Comparison of ENCODE assay signal across 9 cellular contexts in the genomic region with DNA sequence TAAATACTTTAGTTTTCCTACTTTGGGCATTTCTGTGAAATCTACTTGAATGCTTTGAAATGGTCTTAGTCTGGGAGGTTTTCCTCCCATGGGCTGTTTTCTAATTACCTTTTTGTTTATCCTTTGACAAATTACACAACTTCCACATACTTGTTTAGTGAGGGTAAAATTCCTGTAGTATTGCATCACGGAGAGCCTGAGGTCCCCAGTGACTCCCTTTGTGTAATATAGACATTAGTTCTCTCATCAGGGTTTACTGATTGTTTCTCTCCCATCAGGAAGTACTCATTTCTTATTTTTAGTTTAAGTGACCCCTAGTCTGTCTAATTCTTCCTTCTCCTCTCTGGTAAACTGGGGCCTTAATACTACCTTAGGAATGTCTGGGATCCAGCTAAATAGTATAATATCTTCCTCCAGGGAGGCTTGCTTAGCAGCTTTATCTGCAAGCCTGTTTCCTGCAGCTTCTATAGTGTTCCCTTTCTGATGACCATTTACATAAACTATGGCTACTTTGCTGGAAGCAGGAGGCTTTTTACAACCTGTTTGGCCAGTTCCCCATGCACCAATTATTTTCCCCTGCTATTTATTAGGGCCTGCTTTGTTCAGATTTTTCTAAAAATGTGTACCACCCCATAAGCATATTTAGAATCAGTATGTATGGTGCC.
A peak's percentile ranks its signal among the peaks of the same experiment; 100 is the strongest.
DNase-seq lines count a peak whose midpoint lies in the region; ATAC-seq and TF ChIP-seq lines count a peak whose summit lies in the region.
"Had no signal": no experiment of that assay in that cellular context is flagged by ENCODE, and none has a peak within 500 bp of the region (broad histone marks: within the 10 kb centered on the region; RNA-seq: fewer than 3 reads in every experiment).

No MANE protein-coding gene starts in this region.

- no peaks in the 10 kb centered on the region; the same call in 1 of the 2 replicates for H3K4me1 ChIP-seq in HUES48 (ENCODE audit: control insufficient read depth, insufficient read depth, low read length)

- no peaks in the 10 kb centered on the region for H3K9me3 Mint-ChIP-seq in natural killer cell

- no peak overlapping the region for H3K4me3 Mint-ChIP-seq in natural killer cell

- H3K27ac Mint-ChIP-seq in natural killer cell, result peak overlapping the region; percentile 2 to 7

- ATAC-seq in natural killer cell, result no peak

- H3K9ac ChIP-seq in HUES48 (ENCODE audit: low read depth, low read length), result no peak overlapping the region

- peak; percentile 48 for DNase-seq in AG09319 (ENCODE audit: extremely low read depth, low read depth)
- peak; percentile 60 for DNase-seq in dedifferentiated amniotic fluid mesenchymal stem cell (ENCODE audit: extremely low spot score)
- no peak for DNase-seq in natural killer cell
- DNase-seq in retina, result no peak
- DNase-seq in NCI-H446 treated with DMSO at 0.1 percent for 48 hours (lab: John Stamatoyannopoulos, UW), result no peak
- DNase-seq in hypothalamus (lab: John Stamatoyannopoulos, UW), result no peak
- no peak for DNase-seq in HuH-7.5 (ENCODE audit: low spot score)
- DNase-seq: stimulated activated CD4-positive, alpha-beta T cell treated with anti-CD3 and anti-CD28 coated beads, Interleukin-4, amount 100 ng/mL, for 4 hours had no signal

- peak overlapping the region; percentile 46 for H3K27ac ChIP-seq in HUES48 (ENCODE audit: low read depth, low read length)

- H3K4me3 ChIP-seq in HUES48 (ENCODE audit: low read depth, low read length), result no peak overlapping the region

- intact Hi-C loops in natural killer cell (cut with micrococcal nuclease), result no loop called here

- no peaks in the 10 kb centered on the region for H3K36me3 Mint-ChIP-seq in natural killer cell

- H3K36me3 ChIP-seq in HUES48 (ENCODE audit: control insufficient read depth, insufficient read depth, low read length), result no peaks in the 10 kb centered on the region

- no peaks in the 10 kb centered on the region for H3K9me3 ChIP-seq in HUES48 (ENCODE audit: control insufficient read depth, insufficient read depth, low read length)

- peaks cover 28 to 34% of the 10 kb centered on the region in 2 donors for H3K4me1 Mint-ChIP-seq in natural killer cell

- no peaks in the 10 kb centered on the region for H3K27me3 ChIP-seq in HUES48 (ENCODE audit: control insufficient read depth, insufficient read depth, low read length)

- H3K27me3 Mint-ChIP-seq in natural killer cell (ENCODE audit: low read depth in 2 of 2), result no peaks in the 10 kb centered on the region

- TF ChIP-seq CTCF in AG09319 (IDR thresholded peaks at IDR 0.05; ENCODE audit: low read depth, low read length) (no peak), natural killer cell (IDR thresholded peaks at IDR 0.05) (no peak)

Comparison
In these comparisons a context has a peak if more than half of its experiments do, and no peak if none do; other contexts are left out.
1. DNase-seq: peak in AG09319 (single experiment) and dedifferentiated amniotic fluid mesenchymal stem cell (single experiment); none in natural killer cell (single experiment), retina (single experiment), NCI-H446 treated with DMSO at 0.1 percent for 48 hours (single experiment), hypothalamus (0 of 51) and HuH-7.5 (single experiment).